28 cellular contexts compared by ENCODE assay signal in the genomic region with DNA sequence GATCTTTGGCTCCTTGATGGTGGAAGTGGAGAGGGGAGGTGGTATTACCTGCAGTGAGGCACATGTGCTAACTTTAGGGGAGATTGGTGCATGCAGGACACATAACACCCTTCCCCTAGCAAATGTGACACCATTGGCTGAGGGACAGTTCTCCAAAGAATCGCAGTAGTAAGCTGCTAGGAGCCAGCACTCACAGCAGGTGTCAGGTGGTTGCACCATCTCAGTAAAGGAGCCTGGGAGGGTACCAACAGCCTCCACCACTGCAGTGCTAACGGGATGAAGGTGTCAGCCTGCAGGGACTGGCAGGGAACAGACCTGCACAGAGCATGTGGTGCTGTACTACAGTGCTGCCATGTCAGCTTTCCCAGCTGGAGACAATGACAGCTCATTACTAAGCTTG.
"Had no signal": no experiment of that assay in that cellular context is flagged by ENCODE, and none has a peak within 500 bp of the region (broad histone marks: within the 10 kb centered on the region; RNA-seq: fewer than 3 reads in every experiment).

No MANE protein-coding gene starts in this region.

- H3K9me3 ChIP-seq: ovary, psoas muscle, right lobe of liver, sigmoid colon, thoracic aorta, thyroid gland, upper lobe of left lung, uterus had no signal

- H3K4me1 Mint-ChIP-seq: natural killer cell; stimulated activated effector memory CD8-positive, alpha-beta T cell treated with anti-CD3 and anti-CD28 coated beads, Interleukin-12 subunit alpha, Interleukin-12 subunit beta, amount 100 ng/mL, for 72 hours had no signal

- H3K9ac ChIP-seq: parathyroid adenoma had no signal

- DNase-seq: naive thymus-derived CD4-positive, alpha-beta T cell; natural killer cell; occipital lobe; ovary; posterior cingulate gyrus; psoas muscle; right cardiac atrium; right lobe of liver; sigmoid colon; small intestine; stimulated activated CD4-positive, alpha-beta T cell treated with anti-CD3 and anti-CD28 coated beads, Interleukin-15, amount 100 ng/mL, for 24 hours; stimulated activated CD4-positive, alpha-beta T cell treated with anti-CD3 and anti-CD28 coated beads, Interleukin-2, amount 100 ng/mL, for 24 hours; stimulated activated CD4-positive, alpha-beta T cell treated with anti-CD3 and anti-CD28 coated beads, Interleukin-2, amount 100 ng/mL, for 48 hours; stimulated activated CD4-positive, alpha-beta T cell treated with anti-CD3 and anti-CD28 coated beads, Interleukin-4, amount 100 ng/mL, for 24 hours; stimulated activated naive B cell treated with anti-CD40 and anti-IgM and Interleukin-4, amounts not matched to agents 10 μg/mL and 1 μg/mL and 100 μg/mL, for 72 hours; stimulated activated naive CD4-positive, alpha-beta T cell treated with Interleukin-2 at 50 U/mL for 16 hours; stomach; thyroid gland; trophoblast cell; upper lobe of left lung; uterus had no signal

- H2AFZ ChIP-seq: parathyroid adenoma had no signal

- H3K4me3 Mint-ChIP-seq: naive thymus-derived CD4-positive, alpha-beta T cell; natural killer cell; nephron; stimulated activated effector memory CD8-positive, alpha-beta T cell treated with anti-CD3 and anti-CD28 coated beads, Interleukin-12 subunit alpha, Interleukin-12 subunit beta, amount 100 ng/mL, for 72 hours; stimulated activated naive B cell treated with anti-CD40 and anti-IgM and Interleukin-4, amounts not matched to agents 10 μg/mL and 1 μg/mL and 100 μg/mL, for 72 hours; stimulated activated naive CD8-positive, alpha-beta T cell treated with anti-CD3 and anti-CD28 coated beads, Interleukin-15, Interleukin-2, amounts not matched to agents 100 ng/mL and 50 ng/mL, for 24 hours had no signal

- H3K79me2 ChIP-seq: parathyroid adenoma had no signal

- H3K27ac ChIP-seq: ovary, parathyroid adenoma, psoas muscle, right lobe of liver, sigmoid colon, stomach, thoracic aorta, thyroid gland, tibial nerve, upper lobe of left lung, uterus had no signal

- H3K4me3 ChIP-seq: ovary, psoas muscle, right lobe of liver, sigmoid colon, stomach, thoracic aorta, thyroid gland, tibial nerve, upper lobe of left lung, uterus had no signal

- H3K27me3 Mint-ChIP-seq: progenitor cell of endocrine pancreas; stimulated activated naive B cell treated with anti-CD40 and anti-IgM and Interleukin-4, amounts not matched to agents 10 μg/mL and 1 μg/mL and 100 μg/mL, for 72 hours; stimulated activated naive CD8-positive, alpha-beta T cell treated with anti-CD3 and anti-CD28 coated beads, Interleukin-15, Interleukin-2, amounts not matched to agents 100 ng/mL and 50 ng/mL, for 24 hours had no signal

- H3K36me3 Mint-ChIP-seq: naive thymus-derived CD4-positive, alpha-beta T cell; natural killer cell; stimulated activated effector memory CD8-positive, alpha-beta T cell treated with anti-CD3 and anti-CD28 coated beads, Interleukin-12 subunit alpha, Interleukin-12 subunit beta, amount 100 ng/mL, for 72 hours; stimulated activated naive B cell treated with anti-CD40 and anti-IgM and Interleukin-4, amounts not matched to agents 10 μg/mL and 1 μg/mL and 100 μg/mL, for 72 hours had no signal

- ATAC-seq: naive thymus-derived CD4-positive, alpha-beta T cell; natural killer cell; psoas muscle; right cardiac atrium; right lobe of liver; stimulated activated effector memory CD8-positive, alpha-beta T cell treated with anti-CD3 and anti-CD28 coated beads, Interleukin-12 subunit alpha, Interleukin-12 subunit beta, amount 100 ng/mL, for 72 hours; stimulated activated naive B cell treated with anti-CD40 and anti-IgM and Interleukin-4, amounts not matched to agents 10 μg/mL and 1 μg/mL and 100 μg/mL, for 72 hours had no signal

- H3K36me3 ChIP-seq: ovary, right lobe of liver, sigmoid colon, stomach, thoracic aorta, thyroid gland, tibial nerve, upper lobe of left lung, uterus had no signal

- H3K27me3 ChIP-seq: ovary, right lobe of liver, sigmoid colon, stomach, thyroid gland, tibial nerve, upper lobe of left lung, uterus had no signal

- H3K27ac Mint-ChIP-seq: naive thymus-derived CD4-positive, alpha-beta T cell; natural killer cell; progenitor cell of endocrine pancreas; stimulated activated effector memory CD8-positive, alpha-beta T cell treated with anti-CD3 and anti-CD28 coated beads, Interleukin-12 subunit alpha, Interleukin-12 subunit beta, amount 100 ng/mL, for 72 hours; stimulated activated naive B cell treated with anti-CD40 and anti-IgM and Interleukin-4, amounts not matched to agents 10 μg/mL and 1 μg/mL and 100 μg/mL, for 72 hours; stimulated activated naive CD8-positive, alpha-beta T cell treated with anti-CD3 and anti-CD28 coated beads, Interleukin-15, Interleukin-2, amounts not matched to agents 100 ng/mL and 50 ng/mL, for 24 hours had no signal

- H3K4me1 ChIP-seq: parathyroid adenoma, psoas muscle, sigmoid colon, stomach, thyroid gland, tibial nerve, upper lobe of left lung, uterus had no signal
